ENCODE assay signal across 12 cellular contexts in the genomic region with DNA sequence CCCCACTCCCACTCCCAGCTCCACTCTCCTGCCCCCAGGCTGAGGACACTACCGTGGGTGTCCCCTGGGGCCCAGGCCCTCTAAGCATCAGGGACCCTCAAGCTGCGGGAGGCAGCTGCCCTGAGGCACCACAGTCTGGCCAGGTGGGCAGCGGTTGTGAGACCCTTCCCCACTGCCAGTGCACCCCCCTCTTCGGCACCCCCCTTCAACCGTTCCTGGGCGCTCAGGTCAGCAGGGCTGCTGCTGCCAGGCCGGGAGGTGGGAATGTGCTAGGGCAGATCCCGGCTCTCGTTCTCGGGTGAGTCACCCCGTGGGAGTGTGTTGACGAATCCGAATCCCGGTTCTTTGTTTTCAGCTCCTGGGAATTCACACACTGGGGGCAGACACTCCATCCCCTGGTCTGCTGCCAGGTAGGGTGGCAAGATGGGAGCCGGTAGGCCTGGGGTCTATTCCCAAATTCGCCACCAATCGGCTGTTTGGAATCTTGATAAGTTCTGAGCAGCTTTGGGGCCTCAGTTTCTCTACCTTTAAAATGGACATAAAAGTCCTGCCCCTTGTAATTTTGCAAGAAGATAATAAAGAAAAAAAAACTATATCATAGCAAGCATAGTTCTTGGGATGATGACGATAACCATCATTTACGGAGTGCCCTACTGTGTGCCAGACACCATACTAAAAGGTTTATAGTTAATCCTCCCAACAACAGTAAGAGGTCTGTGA. TPM values are rescaled to one million over a fixed set of nuclear protein-coding genes. Genes with fewer than 3 reads are reported as not detected.
DNase-seq lines count a peak whose midpoint lies in the region; ATAC-seq, FAIRE-seq and TF ChIP-seq lines count a peak whose summit lies in the region.
"Had no signal": no experiment of that assay in that cellular context is flagged by ENCODE, and none has a peak within 500 bp of the region (broad histone marks: within the 10 kb centered on the region; RNA-seq: fewer than 3 reads in every experiment).

No MANE protein-coding gene starts in this region.

- H3K9me3 ChIP-seq in esophagus squamous epithelium (no peaks in the 10 kb centered on the region), T-helper 17 cell (ENCODE audit: control insufficient read depth, low read length, poor library complexity, severe bottlenecking) (no peaks in the 10 kb centered on the region)

- peak; percentile 56 for FAIRE-seq in RCC 7860 (lab: Jason Lieb, UNC)

- H2AFZ ChIP-seq in GM23338 = no peak overlapping the region

- H3K4me1 ChIP-seq in GM23338 (ENCODE audit: insufficient read depth) (0 out of 2 replicates have a peak, but pooled peaks cover 4% of the 10 kb centered on the region), esophagus squamous epithelium (peaks cover 23 to 51% (median 35%) of the 10 kb centered on the region in 3 donors)

- peak; percentile 53 for ATAC-seq in GM23338
- no peak for ATAC-seq in T-helper 17 cell
- no peak for ATAC-seq in activated naive CD4-positive, alpha-beta T cell treated with anti-CD3 and anti-CD28 coated beads, Interleukin-2, amount 50 U/mL, for 72 hours

- DNase-seq in GM23338 (ENCODE audit: low spot score) (no peak), RCC 7860 (ENCODE audit: low spot score) (peak; percentile 77), esophagus squamous epithelium (lab: John Stamatoyannopoulos, UW) (no peak), retinal pigment epithelial cell (ENCODE audit: low read depth) (peak; percentile 8), T-helper 17 cell (no peak), nephron progenitor cell (no peak)
- DNase-seq in activated T-cell treated with anti-CD3 and anti-CD28 coated beads, Interleukin-2, amount 50 U/mL, for 1 hour = no peak
- no peak for DNase-seq in activated naive CD4-positive, alpha-beta T cell treated with anti-CD3 and anti-CD28 coated beads, Interleukin-2, amount 50 U/mL, for 72 hours (ENCODE audit: low spot score in 2 of 2)
- DNase-seq: central memory CD4-positive, alpha-beta T cell; KBM-7; NCI-H446 treated with DMSO at 0.1 percent for 48 hours had no signal

- H3K9me3 Mint-ChIP-seq in GM23338 (no peaks in the 10 kb centered on the region), nephron progenitor cell (no peaks in the 10 kb centered on the region)
- no peaks in the 10 kb centered on the region for H3K9me3 Mint-ChIP-seq in activated naive CD4-positive, alpha-beta T cell treated with anti-CD3 and anti-CD28 coated beads, Interleukin-2, amount 50 U/mL, for 72 hours

- intact Hi-C loops in esophagus squamous epithelium (cut with DNase I) = no loop called here

- H3K79me2 ChIP-seq in GM23338 (replicated peaks; ENCODE audit: insufficient read depth) = no peaks in the 10 kb centered on the region

- TF ChIP-seq CTCF in GM23338 (conservative IDR thresholded peaks at IDR 0.05; ENCODE audit: low read depth in 2 of 2) (no peak), esophagus squamous epithelium (IDR thresholded peaks at IDR 0.05) (peak in 2 of 6 experiments; percentile 8 to 12), retinal pigment epithelial cell (conservative IDR thresholded peaks at IDR 0.05; ENCODE audit: low read depth, low read length) (no peak), nephron progenitor cell (IDR thresholded peaks at IDR 0.05) (no peak)

- H3K27ac Mint-ChIP-seq in GM23338 (no peak overlapping the region), T-helper 17 cell (no peak overlapping the region), nephron progenitor cell (no peak overlapping the region)
- no peak overlapping the region for H3K27ac Mint-ChIP-seq in activated naive CD4-positive, alpha-beta T cell treated with anti-CD3 and anti-CD28 coated beads, Interleukin-2, amount 50 U/mL, for 72 hours

- no peaks in the 10 kb centered on the region for H3K36me3 ChIP-seq in GM23338 (ENCODE audit: insufficient read depth)
- H3K36me3 ChIP-seq in esophagus squamous epithelium = no peaks in the 10 kb centered on the region

- H3K9me2 ChIP-seq in GM23338 (ENCODE audit: insufficient read depth) = no peaks in the 10 kb centered on the region

- no peaks in the 10 kb centered on the region for H3K36me3 Mint-ChIP-seq in GM23338 (ENCODE audit: low read depth)
- peaks cover 8% of the 10 kb centered on the region for H3K36me3 Mint-ChIP-seq in T-helper 17 cell (ENCODE audit: low read depth)
- no peaks in the 10 kb centered on the region for H3K36me3 Mint-ChIP-seq in activated naive CD4-positive, alpha-beta T cell treated with anti-CD3 and anti-CD28 coated beads, Interleukin-2, amount 50 U/mL, for 72 hours
- no peaks in the 10 kb centered on the region for H3K36me3 Mint-ChIP-seq in nephron progenitor cell (ENCODE audit: low read depth)

- H3K4me3 Mint-ChIP-seq in GM23338 (no peak overlapping the region), T-helper 17 cell (no peak overlapping the region), nephron progenitor cell (no peak overlapping the region)

- no peaks in the 10 kb centered on the region for H3F3A ChIP-seq in GM23338 (replicated peaks; ENCODE audit: low read depth)

- no peak overlapping the region for H3K4me2 ChIP-seq in GM23338

- H3K27ac ChIP-seq in GM23338 (ENCODE audit: low read depth) (no peak overlapping the region), esophagus squamous epithelium (peak overlapping the region; percentile 76 to 90 (median 86))
- H3K27ac ChIP-seq: SK-N-MC had no signal

- peak in 1 of 4 donors; percentile 27 for TF ChIP-seq POLR2A in esophagus squamous epithelium (IDR thresholded peaks at IDR 0.05)

- H3K27me3 ChIP-seq in GM23338 (ENCODE audit: insufficient read depth) (no peaks in the 10 kb centered on the region), esophagus squamous epithelium (peaks cover 0 to 4% (median 0%) of the 10 kb centered on the region in 4 donors)

- WGBS in esophagus squamous epithelium, 2 donors = 28 to 38% methylated on average over 6 to 14 of the region's 19 CpGs

- H3K27me3 Mint-ChIP-seq in GM23338 (ENCODE audit: insufficient read depth, low read depth, poor library complexity) = peaks cover 12% of the 10 kb centered on the region
- peaks cover 40% of the 10 kb centered on the region for H3K27me3 Mint-ChIP-seq in T-helper 17 cell
- peaks cover 27% of the 10 kb centered on the region for H3K27me3 Mint-ChIP-seq in nephron progenitor cell (ENCODE audit: low read depth, poor library complexity)

- H3K4me3 ChIP-seq in GM23338 (no peak overlapping the region), esophagus squamous epithelium (peak overlapping the region in 1 of 4 donors; percentile 33), retinal pigment epithelial cell (ENCODE audit: low read length) (no peak overlapping the region)
- H3K4me3 ChIP-seq: SK-N-MC had no signal

- no peaks in the 10 kb centered on the region for H4K20me1 ChIP-seq in GM23338 (replicated peaks; ENCODE audit: insufficient read depth)

- H3K4me1 Mint-ChIP-seq in GM23338 (peaks cover 2% of the 10 kb centered on the region), T-helper 17 cell (no peaks in the 10 kb centered on the region), nephron progenitor cell (peaks cover 54% of the 10 kb centered on the region)

TF ChIP-seq in GM23338, 12 proteins besides CTCF, POLR2A, EP300 and RAD21 (continues in another document):
- no peak for TF ChIP-seq EZH2 (IDR thresholded peaks at IDR 0.05; ENCODE audit: low read depth, unreplicated experiment)
- no peak for TF ChIP-seq STAT1 (IDR thresholded peaks at IDR 0.05; ENCODE audit: unreplicated experiment)
- no peak for TF ChIP-seq JUNB (IDR thresholded peaks at IDR 0.05; ENCODE audit: unreplicated experiment)
- TF ChIP-seq, protein P1, sequence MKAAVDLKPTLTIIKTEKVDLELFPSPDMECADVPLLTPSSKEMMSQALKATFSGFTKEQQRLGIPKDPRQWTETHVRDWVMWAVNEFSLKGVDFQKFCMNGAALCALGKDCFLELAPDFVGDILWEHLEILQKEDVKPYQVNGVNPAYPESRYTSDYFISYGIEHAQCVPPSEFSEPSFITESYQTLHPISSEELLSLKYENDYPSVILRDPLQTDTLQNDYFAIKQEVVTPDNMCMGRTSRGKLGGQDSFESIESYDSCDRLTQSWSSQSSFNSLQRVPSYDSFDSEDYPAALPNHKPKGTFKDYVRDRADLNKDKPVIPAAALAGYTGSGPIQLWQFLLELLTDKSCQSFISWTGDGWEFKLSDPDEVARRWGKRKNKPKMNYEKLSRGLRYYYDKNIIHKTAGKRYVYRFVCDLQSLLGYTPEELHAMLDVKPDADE (IDR thresholded peaks at IDR 0.05) = no peak
- TF ChIP-seq CREB1 (CRISPR knock-in tag; IDR thresholded peaks at IDR 0.05; ENCODE audit: low read depth) = no peak
- TF ChIP-seq, protein P2, sequence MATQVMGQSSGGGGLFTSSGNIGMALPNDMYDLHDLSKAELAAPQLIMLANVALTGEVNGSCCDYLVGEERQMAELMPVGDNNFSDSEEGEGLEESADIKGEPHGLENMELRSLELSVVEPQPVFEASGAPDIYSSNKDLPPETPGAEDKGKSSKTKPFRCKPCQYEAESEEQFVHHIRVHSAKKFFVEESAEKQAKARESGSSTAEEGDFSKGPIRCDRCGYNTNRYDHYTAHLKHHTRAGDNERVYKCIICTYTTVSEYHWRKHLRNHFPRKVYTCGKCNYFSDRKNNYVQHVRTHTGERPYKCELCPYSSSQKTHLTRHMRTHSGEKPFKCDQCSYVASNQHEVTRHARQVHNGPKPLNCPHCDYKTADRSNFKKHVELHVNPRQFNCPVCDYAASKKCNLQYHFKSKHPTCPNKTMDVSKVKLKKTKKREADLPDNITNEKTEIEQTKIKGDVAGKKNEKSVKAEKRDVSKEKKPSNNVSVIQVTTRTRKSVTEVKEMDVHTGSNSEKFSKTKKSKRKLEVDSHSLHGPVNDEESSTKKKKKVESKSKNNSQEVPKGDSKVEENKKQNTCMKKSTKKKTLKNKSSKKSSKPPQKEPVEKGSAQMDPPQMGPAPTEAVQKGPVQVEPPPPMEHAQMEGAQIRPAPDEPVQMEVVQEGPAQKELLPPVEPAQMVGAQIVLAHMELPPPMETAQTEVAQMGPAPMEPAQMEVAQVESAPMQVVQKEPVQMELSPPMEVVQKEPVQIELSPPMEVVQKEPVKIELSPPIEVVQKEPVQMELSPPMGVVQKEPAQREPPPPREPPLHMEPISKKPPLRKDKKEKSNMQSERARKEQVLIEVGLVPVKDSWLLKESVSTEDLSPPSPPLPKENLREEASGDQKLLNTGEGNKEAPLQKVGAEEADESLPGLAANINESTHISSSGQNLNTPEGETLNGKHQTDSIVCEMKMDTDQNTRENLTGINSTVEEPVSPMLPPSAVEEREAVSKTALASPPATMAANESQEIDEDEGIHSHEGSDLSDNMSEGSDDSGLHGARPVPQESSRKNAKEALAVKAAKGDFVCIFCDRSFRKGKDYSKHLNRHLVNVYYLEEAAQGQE (IDR thresholded peaks at IDR 0.05; ENCODE audit: unreplicated experiment) = no peak
- TF ChIP-seq POLR2AphosphoS5 (IDR thresholded peaks at IDR 0.05; ENCODE audit: low read depth) = no peak
- no peak for TF ChIP-seq ZNF114 (CRISPR knock-in tag; IDR thresholded peaks at IDR 0.05)
- no peak for TF ChIP-seq ZNF331 (CRISPR knock-in tag; IDR thresholded peaks at IDR 0.05; ENCODE audit: low read depth)

RNA-seq across cellular contexts. Expression of a gene that starts 28.5 kb away (rescaled TPM):
- 6.1 and 6.7 TPM in 2 replicates for total RNA-seq in GM23338 (2014; rRNA removed; shearing (Covaris generic))
- 6.2 and 8.7 TPM in 2 replicates for polyA plus RNA-seq in GM23338 (2016; fragmentation: Nextera tagmentation; extraction: Ambion mirVana)
- total RNA-seq in esophagus squamous epithelium (10 to 100 TPM; 13.1 to 33.7 (median 20.9) TPM), T-helper 17 cell (10 to 100 TPM; 20.8 to 21.2 TPM)
- 1 to 10 TPM; 1.6 to 1.8 TPM for total RNA-seq in activated naive CD4-positive, alpha-beta T cell treated with anti-CD3 and anti-CD28 coated beads, Interleukin-2, amount 50 U/mL, for 72 hours

Comparison
In these comparisons a context has a peak if more than half of its experiments do, and no peak if none do; other contexts are left out.
1. DNase-seq: peak in RCC 7860 (single experiment) and retinal pigment epithelial cell (single experiment); none in GM23338 (single experiment), esophagus squamous epithelium (single experiment), T-helper 17 cell (0 of 3), activated T-cell treated with anti-CD3 and anti-CD28 coated beads, Interleukin-2, amount 50 U/mL, for 1 hour (single experiment), activated naive CD4-positive, alpha-beta T cell treated with anti-CD3 and anti-CD28 coated beads, Interleukin-2, amount 50 U/mL, for 72 hours (0 of 2) and nephron progenitor cell (single experiment).